In genomic region chr19:48713864-48714755, GRCh38 we compare ENCODE assay signal across 8 cellular contexts. TPM values are rescaled to one million over a fixed set of nuclear protein-coding genes. Genes with fewer than 3 reads are reported as not detected.
DNase-seq lines count a peak whose midpoint lies in the region; ATAC-seq, FAIRE-seq and TF ChIP-seq lines count a peak whose summit lies in the region.

No MANE protein-coding gene starts in this region.

- H3K4me1 Mint-ChIP-seq in T-helper 2 cell treated with Interferon-gamma antibody and Interleukin-4, amounts not matched to agents 5 μg/mL and 100 μg/mL, for 36 hours (ENCODE audit: low read depth) = peaks cover 7% of the 10 kb centered on the region
- peaks cover 3% of the 10 kb centered on the region for H3K4me1 Mint-ChIP-seq in astrocyte (ENCODE audit: low read depth, unreplicated experiment)

- intact Hi-C loops in vagina (cut with DNase I) = no loop called here

- H3K9ac ChIP-seq in astrocyte (ENCODE audit: low read length) = peak overlapping the region; percentile 86

- peak overlapping the region; percentile 78 for H3K4me3 Mint-ChIP-seq in T-helper 2 cell treated with Interferon-gamma antibody and Interleukin-4, amounts not matched to agents 5 μg/mL and 100 μg/mL, for 36 hours
- H3K4me3 Mint-ChIP-seq in astrocyte (ENCODE audit: unreplicated experiment) = peak overlapping the region; percentile 90

- H2AFZ ChIP-seq in astrocyte (ENCODE audit: low read depth, low read length) = peak overlapping the region; percentile 77

- peak in 1 of 2 donors; percentile 58 for TF ChIP-seq POLR2A in vagina (IDR thresholded peaks at IDR 0.05)

- H3K27ac ChIP-seq in astrocyte (ENCODE audit: low read depth, low read length) (peak overlapping the region; percentile 56), vagina (peak overlapping the region; percentile 95)

- H3K79me2 ChIP-seq in astrocyte (ENCODE audit: insufficient read depth, low read length) = no peaks in the 10 kb centered on the region

- peak overlapping the region; percentile 94 for H3K4me2 ChIP-seq in astrocyte (ENCODE audit: low read length)

- H3K27me3 Mint-ChIP-seq in T-helper 2 cell treated with Interferon-gamma antibody and Interleukin-4, amounts not matched to agents 5 μg/mL and 100 μg/mL, for 36 hours (ENCODE audit: low read depth) = no peaks in the 10 kb centered on the region
- no peaks in the 10 kb centered on the region for H3K27me3 Mint-ChIP-seq in astrocyte (ENCODE audit: low read depth, unreplicated experiment)

- H3K4me3 ChIP-seq in astrocyte (ENCODE audit: insufficient read depth, low read depth, low read length) (peak overlapping the region; percentile 71), vagina (peak overlapping the region; percentile 62 to 79)

- no peaks in the 10 kb centered on the region for H4K20me1 ChIP-seq in astrocyte (ENCODE audit: insufficient read depth, low read length)

- H3K9me3 ChIP-seq in astrocyte (ENCODE audit: insufficient read depth, low read depth, low read length) = no peaks in the 10 kb centered on the region
- H3K9me3 ChIP-seq in vagina = no peaks in the 10 kb centered on the region

- DNase-seq in NCI-H187 (lab: John Stamatoyannopoulos, UW) = peak; percentile 97 to 99
- peak; percentile 99 for DNase-seq in T-helper 2 cell treated with Interferon-gamma antibody and Interleukin-4, amounts not matched to agents 5 μg/mL and 100 μg/mL, for 36 hours (ENCODE audit: low spot score)
- DNase-seq in astrocyte (ENCODE audit: low read depth) = peak; percentile 97
- DNase-seq in hepatic stellate cell (ENCODE audit: low spot score) = peak; percentile 100
- DNase-seq in putamen (ENCODE audit: low spot score) = peak; percentile 100
- peak; percentile 99 to 100 for DNase-seq in vagina (ENCODE audit: extremely low spot score in 2 of 2)

- H3K4me1 ChIP-seq in astrocyte (ENCODE audit: insufficient read depth, low read length) = peaks cover 24% of the 10 kb centered on the region
- H3K4me1 ChIP-seq in vagina = peaks cover 54% of the 10 kb centered on the region

- H3K27ac Mint-ChIP-seq in T-helper 2 cell treated with Interferon-gamma antibody and Interleukin-4, amounts not matched to agents 5 μg/mL and 100 μg/mL, for 36 hours = peak overlapping the region; percentile 80
- H3K27ac Mint-ChIP-seq in astrocyte (ENCODE audit: unreplicated experiment) = peak overlapping the region; percentile 77

- H3K36me3 ChIP-seq in astrocyte (ENCODE audit: insufficient read depth, low read length) = no peaks in the 10 kb centered on the region
- no peaks in the 10 kb centered on the region for H3K36me3 ChIP-seq in vagina

- TF ChIP-seq CTCF in astrocyte (IDR thresholded peaks at IDR 0.05; ENCODE audit: insufficient read depth, low read depth, low read length) (no peak), vagina (IDR thresholded peaks at IDR 0.05) (no peak)

- no peaks in the 10 kb centered on the region for H3K36me3 Mint-ChIP-seq in T-helper 2 cell treated with Interferon-gamma antibody and Interleukin-4, amounts not matched to agents 5 μg/mL and 100 μg/mL, for 36 hours (ENCODE audit: low read depth)
- peaks cover 10% of the 10 kb centered on the region for H3K36me3 Mint-ChIP-seq in astrocyte (ENCODE audit: low read depth, unreplicated experiment)

- no peak for FAIRE-seq in astrocyte (lab: Jason Lieb, UNC)

- ATAC-seq in GM18498 (IDR thresholded peaks at IDR 0.05; ENCODE audit: unreplicated experiment) = peak; percentile 90
- ATAC-seq in HG02885 (IDR thresholded peaks at IDR 0.05; ENCODE audit: poor library complexity, unreplicated experiment) = peak; percentile 89

- no peaks in the 10 kb centered on the region for H3K9me3 Mint-ChIP-seq in T-helper 2 cell treated with Interferon-gamma antibody and Interleukin-4, amounts not matched to agents 5 μg/mL and 100 μg/mL, for 36 hours
- no peaks in the 10 kb centered on the region for H3K9me3 Mint-ChIP-seq in astrocyte (ENCODE audit: unreplicated experiment)

- H3K27me3 ChIP-seq in astrocyte (ENCODE audit: insufficient read depth, low read length) (no peaks in the 10 kb centered on the region), vagina (no peaks in the 10 kb centered on the region)

RNA-seq across cellular contexts. Expression of gene MAMSTR, which starts 5.4 kb away (rescaled TPM):
- total RNA-seq in astrocyte (0.55 and 0.57 TPM in 2 replicates), vagina (3.4 TPM)

RNA-seq across cellular contexts. Expression of gene FUT2, which starts 18.3 kb away (rescaled TPM):
- total RNA-seq in astrocyte (not detected in 2 replicates), vagina (6.1 TPM)

RNA-seq across cellular contexts. Expression of gene RASIP1, which starts 26.3 kb away (rescaled TPM):
- total RNA-seq in astrocyte = 0.26 and 0.68 TPM in 2 replicates
- 31.2 TPM for total RNA-seq in vagina

RNA-seq across cellular contexts. Expression of gene IZUMO1, which starts 32.6 kb away (rescaled TPM):
- total RNA-seq in astrocyte (not detected in 2 replicates), vagina (2.2 TPM)

RNA-seq across cellular contexts. Expression of gene FUT1, which starts 38.3 kb away (rescaled TPM):
- 0.65 and 0.91 TPM in 2 replicates for total RNA-seq in astrocyte
- 6.4 TPM for total RNA-seq in vagina

Comparison
In these comparisons a context has a peak if more than half of its experiments do, and no peak if none do; other contexts are left out.
1. Peak in every context shown above with its lines: DNase-seq, ATAC-seq, H3K4me3 ChIP-seq and H3K27ac ChIP-seq.
2. RNA of gene RASIP1, which starts 26.3 kb away (total RNA-seq): 31.2 TPM in vagina (single experiment); 0.26 to 0.68 TPM in astrocyte; every median in the first group is over 10 times any median in the second.